ENCODE assay signal across 9 cellular contexts in genomic region chrX:56783450-56783831, GRCh38. TPM values are rescaled to one million over a fixed set of nuclear protein-coding genes. Genes with fewer than 3 reads are reported as not detected.
DNase-seq lines count a peak whose midpoint lies in the region; ATAC-seq and TF ChIP-seq lines count a peak whose summit lies in the region.
"Had no signal": no experiment of that assay in that cellular context is flagged by ENCODE, and none has a peak within 500 bp of the region (broad histone marks: within the 10 kb centered on the region; RNA-seq: fewer than 3 reads in every experiment).

No MANE protein-coding gene starts in this region.

- H3K36me3 ChIP-seq in rectal smooth muscle tissue (ENCODE audit: control insufficient read depth, insufficient read depth, low read length), result no peaks in the 10 kb centered on the region
- H3K36me3 ChIP-seq: cardiac muscle cell had no signal

- H3K27ac ChIP-seq in rectal smooth muscle tissue (ENCODE audit: low read depth, low read length), result peak overlapping the region; percentile 84
- H3K27ac ChIP-seq: cardiac muscle cell had no signal

- no peak overlapping the region for H3K9ac ChIP-seq in rectal smooth muscle tissue (ENCODE audit: low read length)

- no peaks in the 10 kb centered on the region for H3K27me3 ChIP-seq in rectal smooth muscle tissue (ENCODE audit: control insufficient read depth, insufficient read depth, low read length)
- H3K27me3 ChIP-seq: cardiac muscle cell had no signal

- peak; percentile 60 for DNase-seq in SK-N-DZ (ENCODE audit: low spot score)
- DNase-seq in fibroblast of villous mesenchyme (ENCODE audit: low read depth), result peak; percentile 44
- DNase-seq in NCI-H510A treated with DMSO at 0.1 percent for 48 hours (lab: John Stamatoyannopoulos, UW), result no peak
- no peak for DNase-seq in NCI-H2227 (lab: John Stamatoyannopoulos, UW; ENCODE audit: unreplicated experiment)

- H3K4me3 ChIP-seq in fibroblast of villous mesenchyme (ENCODE audit: low read depth, low read length), result peak overlapping the region; percentile 29
- peak overlapping the region; percentile 35 for H3K4me3 ChIP-seq in rectal smooth muscle tissue (ENCODE audit: low read length)
- H3K4me3 ChIP-seq: cardiac muscle cell had no signal

- TF ChIP-seq CTCF in fibroblast of villous mesenchyme (IDR thresholded peaks at IDR 0.05; ENCODE audit: insufficient read depth, low read depth, low read length), result no peak

- peaks cover 2% of the 10 kb centered on the region for H3K4me1 ChIP-seq in rectal smooth muscle tissue (ENCODE audit: control insufficient read depth, insufficient read depth, low read length)

- ATAC-seq in GM18511 (IDR thresholded peaks at IDR 0.05; ENCODE audit: unreplicated experiment) (peak; percentile 41), HG03175 (IDR thresholded peaks at IDR 0.05; ENCODE audit: unreplicated experiment) (no peak), GM21529 (IDR thresholded peaks at IDR 0.05; ENCODE audit: unreplicated experiment) (no peak)

RNA-seq across cellular contexts. Expression of gene NBDY, which starts 54.4 kb away (rescaled TPM):
- polyA plus RNA-seq in SK-N-DZ (2014; cell fraction: cytosol; rRNA removed), result 10.3 and 12.6 TPM in 2 replicates
- polyA plus RNA-seq in SK-N-DZ (2014; cell fraction: nucleus; rRNA removed), result 3.9 and 7.2 TPM in 2 replicates
- 10.3 and 12.1 TPM in 2 replicates for total RNA-seq in fibroblast of villous mesenchyme

Comparison
In these comparisons a context has a peak if more than half of its experiments do, and no peak if none do; other contexts are left out.
1. DNase-seq: peak in SK-N-DZ (single experiment) and fibroblast of villous mesenchyme (single experiment); none in NCI-H510A treated with DMSO at 0.1 percent for 48 hours (single experiment) and NCI-H2227 (single experiment).